In the genomic region with DNA sequence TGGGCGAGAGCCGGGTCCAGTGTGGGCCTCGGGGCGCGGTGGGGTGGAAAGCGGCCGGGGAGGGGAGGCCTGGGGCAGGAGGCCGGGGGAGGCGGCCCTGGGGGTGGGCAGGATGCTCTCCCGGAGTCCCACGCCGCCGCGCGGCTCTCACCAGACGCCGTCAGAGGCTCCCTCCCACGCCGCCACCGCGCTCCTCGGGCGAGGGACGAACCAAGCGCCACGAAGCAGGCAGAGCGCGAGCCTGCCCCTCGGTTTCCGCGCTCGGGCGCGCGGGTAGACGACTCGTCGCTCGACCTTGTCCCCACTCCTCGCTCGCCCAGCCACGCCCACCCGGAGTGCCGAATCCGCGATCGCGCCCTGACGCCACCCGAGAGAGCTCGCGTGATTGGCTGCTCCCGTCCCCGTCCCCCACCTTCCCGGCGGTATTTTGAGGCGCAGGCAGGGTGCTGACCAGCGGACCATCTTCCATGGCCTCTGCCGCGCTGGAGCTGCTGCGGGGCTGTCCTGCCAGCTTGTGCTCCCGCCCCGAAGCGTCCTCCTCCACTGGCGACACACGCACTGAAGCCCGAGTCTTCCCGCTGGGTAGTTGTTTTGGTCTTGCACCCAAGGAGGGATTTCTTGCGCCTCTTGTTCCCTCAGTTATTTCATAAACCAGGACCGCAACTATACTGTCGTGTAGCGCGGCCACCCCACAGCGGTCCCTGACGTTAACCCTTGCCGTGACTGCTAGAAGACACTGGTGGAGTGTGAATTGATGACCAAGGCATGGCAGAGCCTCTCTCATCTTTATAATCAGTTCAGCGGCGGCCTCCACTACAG, we compare ENCODE assay signal across 1 cellular context.
A peak's percentile ranks its signal among the peaks of the same experiment; 100 is the strongest.
TF ChIP-seq lines count a peak whose summit lies in the region.

Gene GNE (minus strand): TSS at position 279 of the 819 bp plus-strand sequence. CDS start 9,093 bp downstream, outside the sequence.

TF ChIP-seq in K562, 482 proteins besides CTCF, POLR2A, EP300 and RAD21 (continued from another document and continues in another):
- TF ChIP-seq MYNN (IDR thresholded peaks at IDR 0.05): no peak
- TF ChIP-seq MYNN (CRISPR knock-in tag; IDR thresholded peaks at IDR 0.05): no peak
- TF ChIP-seq CREB1 (IDR thresholded peaks at IDR 0.05): peak; percentile 84
- TF ChIP-seq CREB1 (CRISPR knock-in tag; IDR thresholded peaks at IDR 0.05): peak; percentile 91
- no peak for TF ChIP-seq CC2D1A (IDR thresholded peaks at IDR 0.05)
- TF ChIP-seq TAF9B (IDR thresholded peaks at IDR 0.05; ENCODE audit: partially characterized antibody): peak; percentile 60
- TF ChIP-seq, protein P1, sequence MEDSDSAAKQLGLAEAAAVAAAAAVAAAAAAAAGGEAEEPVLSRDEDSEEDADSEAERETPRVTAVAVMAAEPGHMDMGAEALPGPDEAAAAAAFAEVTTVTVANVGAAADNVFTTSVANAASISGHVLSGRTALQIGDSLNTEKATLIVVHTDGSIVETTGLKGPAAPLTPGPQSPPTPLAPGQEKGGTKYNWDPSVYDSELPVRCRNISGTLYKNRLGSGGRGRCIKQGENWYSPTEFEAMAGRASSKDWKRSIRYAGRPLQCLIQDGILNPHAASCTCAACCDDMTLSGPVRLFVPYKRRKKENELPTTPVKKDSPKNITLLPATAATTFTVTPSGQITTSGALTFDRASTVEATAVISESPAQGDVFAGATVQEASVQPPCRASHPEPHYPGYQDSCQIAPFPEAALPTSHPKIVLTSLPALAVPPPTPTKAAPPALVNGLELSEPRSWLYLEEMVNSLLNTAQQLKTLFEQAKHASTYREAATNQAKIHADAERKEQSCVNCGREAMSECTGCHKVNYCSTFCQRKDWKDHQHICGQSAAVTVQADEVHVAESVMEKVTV (CRISPR knock-in tag; IDR thresholded peaks at IDR 0.05): peak; percentile 58
- TF ChIP-seq MCM5 (IDR thresholded peaks at IDR 0.05; ENCODE audit: low read depth): no peak
- TF ChIP-seq ILK (tag; IDR thresholded peaks at IDR 0.05; ENCODE audit: borderline replicate concordance, low read depth): no peak
- TF ChIP-seq HCFC1 (IDR thresholded peaks at IDR 0.05; ENCODE audit: low read depth, low read length): peak; percentile 74
- no peak for TF ChIP-seq ZKSCAN8 (CRISPR knock-in tag; IDR thresholded peaks at IDR 0.05)
- no peak for TF ChIP-seq GTF3C2 (IDR thresholded peaks at IDR 0.05; ENCODE audit: borderline replicate concordance, extremely low read depth, insufficient read length)
- TF ChIP-seq, protein P2, sequence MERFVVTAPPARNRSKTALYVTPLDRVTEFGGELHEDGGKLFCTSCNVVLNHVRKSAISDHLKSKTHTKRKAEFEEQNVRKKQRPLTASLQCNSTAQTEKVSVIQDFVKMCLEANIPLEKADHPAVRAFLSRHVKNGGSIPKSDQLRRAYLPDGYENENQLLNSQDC (CRISPR knock-in tag; IDR thresholded peaks at IDR 0.05): no peak
- TF ChIP-seq SOX6 (IDR thresholded peaks at IDR 0.05): 0 out of 2 replicates have a peak, but pooled peaks have one; percentile 38
- no peak for TF ChIP-seq ZNF280A (IDR thresholded peaks at IDR 0.05; ENCODE audit: low read depth, partially characterized antibody)
- no peak for TF ChIP-seq IFI16 (CRISPR knock-in tag; IDR thresholded peaks at IDR 0.05)
- TF ChIP-seq ZKSCAN3 (CRISPR knock-in tag; IDR thresholded peaks at IDR 0.05): no peak
- TF ChIP-seq ZNF57 (CRISPR knock-in tag; IDR thresholded peaks at IDR 0.05): no peak
- peak; percentile 60 for TF ChIP-seq SAP30 (IDR thresholded peaks at IDR 0.05; ENCODE audit: borderline replicate concordance, insufficient read depth, low read depth, low read length, poor library complexity, severe bottlenecking)
- TF ChIP-seq FIP1L1 (IDR thresholded peaks at IDR 0.05; ENCODE audit: low read depth, low read length, poor library complexity, severe bottlenecking): peak; percentile 45
- peak; percentile 36; the same call in 1 of the 2 replicates for TF ChIP-seq SIN3B (IDR thresholded peaks at IDR 0.05; ENCODE audit: low read depth)
- no peak for TF ChIP-seq SRSF3 (IDR thresholded peaks at IDR 0.05; ENCODE audit: insufficient read depth, low read length)
- TF ChIP-seq, protein P3, sequence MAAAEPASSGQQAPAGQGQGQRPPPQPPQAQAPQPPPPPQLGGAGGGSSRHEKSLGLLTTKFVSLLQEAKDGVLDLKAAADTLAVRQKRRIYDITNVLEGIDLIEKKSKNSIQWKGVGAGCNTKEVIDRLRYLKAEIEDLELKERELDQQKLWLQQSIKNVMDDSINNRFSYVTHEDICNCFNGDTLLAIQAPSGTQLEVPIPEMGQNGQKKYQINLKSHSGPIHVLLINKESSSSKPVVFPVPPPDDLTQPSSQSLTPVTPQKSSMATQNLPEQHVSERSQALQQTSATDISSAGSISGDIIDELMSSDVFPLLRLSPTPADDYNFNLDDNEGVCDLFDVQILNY (CRISPR knock-in tag; IDR thresholded peaks at IDR 0.05): no peak
- TF ChIP-seq NFRKB (IDR thresholded peaks at IDR 0.05; ENCODE audit: low read depth): peak; percentile 48; the same call in 1 of the 2 replicates
- no peak for TF ChIP-seq ZNF197 (CRISPR knock-in tag; IDR thresholded peaks at IDR 0.05; ENCODE audit: low read depth)
- peak; percentile 60 for TF ChIP-seq CCNT2 (IDR thresholded peaks at IDR 0.05; ENCODE audit: borderline replicate concordance, extremely low read depth, insufficient read length, low read depth, low read length)
- no peak for TF ChIP-seq ZFPM2 (CRISPR knock-in tag; IDR thresholded peaks at IDR 0.05)
- TF ChIP-seq, protein P4, sequence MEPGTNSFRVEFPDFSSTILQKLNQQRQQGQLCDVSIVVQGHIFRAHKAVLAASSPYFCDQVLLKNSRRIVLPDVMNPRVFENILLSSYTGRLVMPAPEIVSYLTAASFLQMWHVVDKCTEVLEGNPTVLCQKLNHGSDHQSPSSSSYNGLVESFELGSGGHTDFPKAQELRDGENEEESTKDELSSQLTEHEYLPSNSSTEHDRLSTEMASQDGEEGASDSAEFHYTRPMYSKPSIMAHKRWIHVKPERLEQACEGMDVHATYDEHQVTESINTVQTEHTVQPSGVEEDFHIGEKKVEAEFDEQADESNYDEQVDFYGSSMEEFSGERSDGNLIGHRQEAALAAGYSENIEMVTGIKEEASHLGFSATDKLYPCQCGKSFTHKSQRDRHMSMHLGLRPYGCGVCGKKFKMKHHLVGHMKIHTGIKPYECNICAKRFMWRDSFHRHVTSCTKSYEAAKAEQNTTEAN (CRISPR knock-in tag; IDR thresholded peaks at IDR 0.05): peak; percentile 73; the same call in 1 of the 2 replicates
- 0 out of 2 replicates have a peak, but pooled peaks have one; percentile 31 for TF ChIP-seq HNRNPL (IDR thresholded peaks at IDR 0.05; ENCODE audit: low read depth, low read length)
- TF ChIP-seq CXXC5 (CRISPR knock-in tag; IDR thresholded peaks at IDR 0.05): peak; percentile 92
- TF ChIP-seq ZC3H4 (CRISPR knock-in tag; IDR thresholded peaks at IDR 0.05; ENCODE audit: borderline replicate concordance): no peak; the same call in 1 of the 2 replicates
- no peak for TF ChIP-seq ZNF146 (CRISPR knock-in tag; IDR thresholded peaks at IDR 0.05; ENCODE audit: unreplicated experiment)
- TF ChIP-seq SREBF1 (IDR thresholded peaks at IDR 0.05; ENCODE audit: borderline replicate concordance, low read depth, low read length): 0 out of 2 replicates have a peak, but pooled peaks have one; percentile 21
- TF ChIP-seq RAD51 (IDR thresholded peaks at IDR 0.05; ENCODE audit: borderline replicate concordance, low read depth): peak; percentile 45; the same call in 1 of the 2 replicates
- no peak for TF ChIP-seq CHD1 (IDR thresholded peaks at IDR 0.05; ENCODE audit: low read length)
- TF ChIP-seq ZBTB9 (CRISPR knock-in tag; IDR thresholded peaks at IDR 0.05): peak; percentile 80
- TF ChIP-seq JUND (IDR thresholded peaks at IDR 0.05; ENCODE audit: borderline replicate concordance, low read depth, low read length): peak; percentile 65; the same call in 1 of the 2 replicates
- peak; percentile 52; the same call in 1 of the 3 replicates for TF ChIP-seq JUND (tag; IDR thresholded peaks at IDR 0.05; ENCODE audit: borderline replicate concordance, low read depth, low read length)
- TF ChIP-seq ARHGAP35 (IDR thresholded peaks at IDR 0.05; ENCODE audit: partially characterized antibody): no peak
- no peak for TF ChIP-seq PHB2 (IDR thresholded peaks at IDR 0.05; ENCODE audit: low read depth)
- TF ChIP-seq SUPT5H (IDR thresholded peaks at IDR 0.05): peak; percentile 88
- no peak for TF ChIP-seq FOXM1 (IDR thresholded peaks at IDR 0.05; ENCODE audit: low read depth)
- TF ChIP-seq FOXM1 (CRISPR knock-in tag; IDR thresholded peaks at IDR 0.05; ENCODE audit: low read depth): no peak
- no peak for TF ChIP-seq ILF3 (IDR thresholded peaks at IDR 0.05; ENCODE audit: borderline replicate concordance)
- no peak for TF ChIP-seq COPS2 (conservative IDR thresholded peaks at IDR 0.05)
- no peak for TF ChIP-seq FOSL1 (tag; conservative IDR thresholded peaks at IDR 0.05)
- TF ChIP-seq GTF2E2 (tag; IDR thresholded peaks at IDR 0.05): no peak
- peak; percentile 62; the same call in 1 of the 2 replicates for TF ChIP-seq CTBP1 (IDR thresholded peaks at IDR 0.05; ENCODE audit: borderline replicate concordance)
- TF ChIP-seq ZBTB34 (CRISPR knock-in tag; IDR thresholded peaks at IDR 0.05): no peak
- TF ChIP-seq MIER1 (IDR thresholded peaks at IDR 0.05; ENCODE audit: low read depth): no peak
- no peak for TF ChIP-seq KLF16 (IDR thresholded peaks at IDR 0.05)
- peak; percentile 79 for TF ChIP-seq MYC (IDR thresholded peaks at IDR 0.05; ENCODE audit: low read depth, low read length)
- no peak for TF ChIP-seq MYC (CRISPR knock-in tag; IDR thresholded peaks at IDR 0.05; ENCODE audit: borderline replicate concordance, low read depth)
- TF ChIP-seq ZBTB17 (CRISPR knock-in tag; IDR thresholded peaks at IDR 0.05): peak; percentile 100
- no peak for TF ChIP-seq PYGO2 (tag; IDR thresholded peaks at IDR 0.05)
- TF ChIP-seq RCOR1 (IDR thresholded peaks at IDR 0.05; ENCODE audit: borderline replicate concordance in 1 of 2, low read depth in 2 of 2, low read length in 2 of 2): peak in 1 of 2 experiments; percentile 68; a peak in 2 of 4 replicates
- no peak for TF ChIP-seq ZNF77 (CRISPR knock-in tag; IDR thresholded peaks at IDR 0.05)
- TF ChIP-seq NEUROD1 (IDR thresholded peaks at IDR 0.05; ENCODE audit: borderline replicate concordance, low read depth, low read length, partially characterized antibody): peak; percentile 71
- TF ChIP-seq ZNF830 (CRISPR knock-in tag; IDR thresholded peaks at IDR 0.05): no peak
- TF ChIP-seq EP400 (IDR thresholded peaks at IDR 0.05): peak; percentile 79
- TF ChIP-seq FOXK2 (conservative IDR thresholded peaks at IDR 0.05 in 1 of 2, IDR thresholded peaks at IDR 0.05 in 1 of 2; ENCODE audit: low read depth in 2 of 2): no peak; a peak in 1 of 4 replicates
- peak; percentile 52; the same call in 1 of the 2 replicates for TF ChIP-seq TARDBP (IDR thresholded peaks at IDR 0.05)
- TF ChIP-seq MTA3 (IDR thresholded peaks at IDR 0.05; ENCODE audit: borderline replicate concordance): peak; percentile 68; the same call in 1 of the 2 replicates
- no peak for TF ChIP-seq CBX5 (IDR thresholded peaks at IDR 0.05; ENCODE audit: borderline replicate concordance, low read depth)
- peak; percentile 98 for TF ChIP-seq KLF13 (tag; IDR thresholded peaks at IDR 0.05; ENCODE audit: borderline replicate concordance, low read depth)
- TF ChIP-seq KDM5B (IDR thresholded peaks at IDR 0.05; ENCODE audit: insufficient replicate concordance, low read depth, low read length): peak; percentile 97
